10 cellular contexts compared by ENCODE assay signal in genomic region chr1:149771653-149772425, GRCh38. TPM values are rescaled to one million over a fixed set of nuclear protein-coding genes. Genes with fewer than 3 reads are reported as not detected.
DNase-seq lines count a peak whose midpoint lies in the region; ATAC-seq and TF ChIP-seq lines count a peak whose summit lies in the region.
"Not testable (repeated sequence)": the region's sequence is repeated elsewhere in the genome, so short reads cannot be mapped to it uniquely, and the experiment has no call there.
"Had no signal": no experiment of that assay in that cellular context is flagged by ENCODE, and none has a peak within 500 bp of the region (broad histone marks: within the 10 kb centered on the region; RNA-seq: fewer than 3 reads in every experiment).

No MANE protein-coding gene starts in this region.

- not testable (repeated sequence) for H3K9me3 Mint-ChIP-seq in activated CD4-positive, alpha-beta T cell treated with anti-CD3 and anti-CD28 coated beads for 36 hours (ENCODE audit: low read depth)

- not testable (repeated sequence) for TF ChIP-seq CTCF in lower lobe of right lung (IDR thresholded peaks at IDR 0.05)

- not testable (repeated sequence) for H3K4me3 Mint-ChIP-seq in activated CD4-positive, alpha-beta T cell treated with anti-CD3 and anti-CD28 coated beads for 36 hours

- H3K36me3 ChIP-seq in lower lobe of right lung = not testable (repeated sequence)

- H3K9me3 ChIP-seq in lower lobe of right lung = not testable (repeated sequence)

- POLR2A ChIA-PET in activated CD4-positive, alpha-beta T cell treated with anti-CD3 and anti-CD28 coated beads for 36 hours (lab: Charles Lee) = not testable (repeated sequence)

- CTCF ChIA-PET in activated CD4-positive, alpha-beta T cell treated with anti-CD3 and anti-CD28 coated beads for 36 hours (lab: Charles Lee) = not testable (repeated sequence)

- not testable (repeated sequence) for H3K36me3 Mint-ChIP-seq in activated CD4-positive, alpha-beta T cell treated with anti-CD3 and anti-CD28 coated beads for 36 hours (ENCODE audit: low read depth)

- not testable (repeated sequence) for H3K4me3 ChIP-seq in lower lobe of right lung

- not testable (repeated sequence) for H3K27ac Mint-ChIP-seq in activated CD4-positive, alpha-beta T cell treated with anti-CD3 and anti-CD28 coated beads for 36 hours

- ATAC-seq in GM18858 (IDR thresholded peaks at IDR 0.05; ENCODE audit: unreplicated experiment) (peak; percentile 92), GM19395 (IDR thresholded peaks at IDR 0.05; ENCODE audit: unreplicated experiment) (peak; percentile 99), GM21723 (IDR thresholded peaks at IDR 0.05; ENCODE audit: unreplicated experiment) (peak; percentile 57), HG02938 (IDR thresholded peaks at IDR 0.05; ENCODE audit: unreplicated experiment) (peak; percentile 94), HG03280 (IDR thresholded peaks at IDR 0.05; ENCODE audit: unreplicated experiment) (peak; percentile 66), lower lobe of right lung (peak; percentile 66 to 72)
- peak; percentile 93 for ATAC-seq in activated CD4-positive, alpha-beta T cell treated with anti-CD3 and anti-CD28 coated beads for 36 hours

- not testable (repeated sequence) for H3K27ac ChIP-seq in lower lobe of right lung

- not testable (repeated sequence) for H3K27me3 Mint-ChIP-seq in activated CD4-positive, alpha-beta T cell treated with anti-CD3 and anti-CD28 coated beads for 36 hours

- H3K4me1 ChIP-seq in lower lobe of right lung = not testable (repeated sequence)

- intact Hi-C loops in activated CD4-positive, alpha-beta T cell treated with anti-CD3 and anti-CD28 coated beads for 36 hours (cut with DNase I, micrococcal nuclease); lower lobe of right lung (cut with DNase I): not testable (repeated sequence)

- H3K27me3 ChIP-seq in lower lobe of right lung (ENCODE audit: low read depth) = not testable (repeated sequence)

- not testable (repeated sequence) for DNase-seq in activated CD4-positive, alpha-beta T cell treated with anti-CD3 and anti-CD28 coated beads for 36 hours; lower lobe of right lung

- H3K4me1 Mint-ChIP-seq in activated CD4-positive, alpha-beta T cell treated with anti-CD3 and anti-CD28 coated beads for 36 hours = not testable (repeated sequence)

RNA-seq across cellular contexts. Expression of gene FCGR1A, which starts 10.7 kb away (rescaled TPM):
- total RNA-seq in activated CD4-positive, alpha-beta T cell treated with anti-CD3 and anti-CD28 coated beads for 36 hours = not detected
- total RNA-seq in lower lobe of right lung = 65.3 TPM
- total RNA-seq: activated B cell treated with CpG ODN at 0.5 μM for 24 hours; CD8-positive, alpha-beta T cell; naive thymus-derived CD8-positive, alpha-beta T cell had no signal

Comparison
In these comparisons a context has a peak if more than half of its experiments do, and no peak if none do; other contexts are left out.
1. RNA of gene FCGR1A, which starts 10.7 kb away (total RNA-seq): 65.3 TPM in lower lobe of right lung (single experiment); not detected in activated CD4-positive, alpha-beta T cell treated with anti-CD3 and anti-CD28 coated beads for 36 hours; every median in the first group is over 10 times any median in the second.
2. Peak in every context shown above with its lines, with median percentiles within 50 percentile points of each other: ATAC-seq.